ENCODE assay signal across 27 cellular contexts in the genomic region with DNA sequence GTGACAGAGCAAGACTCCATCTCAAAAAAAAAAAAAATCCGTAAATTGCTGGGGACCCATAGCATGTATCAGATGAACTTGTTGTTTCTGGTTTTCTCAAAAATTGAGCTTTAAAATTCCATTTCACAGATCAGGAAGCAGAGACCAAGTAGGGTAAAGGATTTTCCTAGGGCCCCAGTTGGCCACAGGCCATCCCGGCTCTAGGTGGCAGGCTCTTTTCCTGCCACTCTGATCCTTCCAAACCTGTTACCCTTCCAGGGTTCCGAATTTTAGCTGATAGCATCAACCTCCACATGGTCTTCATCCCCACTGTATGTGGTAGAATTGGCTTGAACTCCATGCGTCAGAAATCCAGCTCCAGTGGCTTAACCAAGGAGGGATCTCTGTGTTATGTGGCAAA. TPM values are rescaled to one million over a fixed set of nuclear protein-coding genes. Genes with fewer than 3 reads are reported as not detected.
"Had no signal": no experiment of that assay in that cellular context is flagged by ENCODE, and none has a peak within 500 bp of the region (broad histone marks: within the 10 kb centered on the region; RNA-seq: fewer than 3 reads in every experiment).

No MANE protein-coding gene starts in this region.

- H3K27ac Mint-ChIP-seq: activated CD4-positive, alpha-beta memory T cell treated with anti-CD3 and anti-CD28 coated beads, Interleukin-2, amount 10 ng/mL, durations not matched to agents 7 days and 5 days; activated CD4-positive, alpha-beta T cell treated with anti-CD3 and anti-CD28 coated beads for 36 hours; activated naive CD4-positive, alpha-beta T cell treated with anti-CD3 and anti-CD28 coated beads, Interleukin-2, amount 10 ng/mL, durations not matched to agents 7 days and 5 days; activated naive CD8-positive, alpha-beta T cell treated with anti-CD3 and anti-CD28 coated beads for 36 hours; T-cell had no signal

- H3K36me3 ChIP-seq: brain microvascular endothelial cell had no signal

- H3K36me3 Mint-ChIP-seq: activated naive CD4-positive, alpha-beta T cell treated with anti-CD3 and anti-CD28 coated beads, Interleukin-2, amount 10 ng/mL, durations not matched to agents 7 days and 5 days; activated naive CD8-positive, alpha-beta T cell treated with anti-CD3 and anti-CD28 coated beads for 36 hours; T-cell had no signal

- DNase-seq: activated CD4-positive, alpha-beta memory T cell treated with anti-CD3 and anti-CD28 coated beads, Interleukin-2, amount 10 ng/mL, durations not matched to agents 7 days and 5 days; activated CD4-positive, alpha-beta T cell treated with anti-CD3 and anti-CD28 coated beads for 36 hours; activated CD4-positive, alpha-beta T cell treated with anti-CD3 and anti-CD28 coated beads, Interleukin-2, amount 50 U/mL, for 1 hour; activated CD4-positive, CD25-positive, alpha-beta regulatory T cell; activated gamma-delta T cell treated with Interleukin-2 at 50 U/mL for 16 hours; activated naive CD4-positive, alpha-beta T cell treated with anti-CD3 and anti-CD28 coated beads, Interleukin-2, amount 10 ng/mL, durations not matched to agents 7 days and 5 days; activated naive CD8-positive, alpha-beta T cell treated with anti-CD3 and anti-CD28 coated beads for 36 hours; activated T-cell treated with anti-CD3 and anti-CD28 coated beads, Interleukin-2, amount 50 U/mL, for 1 hour; brain microvascular endothelial cell; caudate nucleus; Karpas-422; MM.1S; NCI-H1105; NCI-H1436; NCI-H1694 treated with DMSO at 0.1 percent for 48 hours; NCI-H2029 treated with DMSO at 0.1 percent for 48 hours; NCI-H345; NCI-H510A; NCI-H526 treated with DMSO at 0.1 percent for 48 hours; NCI-H82; T-cell; T-helper 2 cell; T1000 had no signal

- H3K27ac ChIP-seq: brain microvascular endothelial cell, SK-N-MC, VCaP had no signal

- ATAC-seq: activated CD4-positive, alpha-beta T cell treated with anti-CD3 and anti-CD28 coated beads for 36 hours; K562; Right ventricle myocardium inferior; T-cell had no signal

- H3K27me3 Mint-ChIP-seq: activated CD4-positive, alpha-beta memory T cell treated with anti-CD3 and anti-CD28 coated beads, Interleukin-2, amount 10 ng/mL, durations not matched to agents 7 days and 5 days; activated naive CD4-positive, alpha-beta T cell treated with anti-CD3 and anti-CD28 coated beads, Interleukin-2, amount 10 ng/mL, durations not matched to agents 7 days and 5 days had no signal

- H3K27me3 ChIP-seq: brain microvascular endothelial cell had no signal

- H3K4me3 Mint-ChIP-seq: activated CD4-positive, alpha-beta memory T cell treated with anti-CD3 and anti-CD28 coated beads, Interleukin-2, amount 10 ng/mL, durations not matched to agents 7 days and 5 days; activated CD4-positive, alpha-beta T cell treated with anti-CD3 and anti-CD28 coated beads for 36 hours; activated naive CD4-positive, alpha-beta T cell treated with anti-CD3 and anti-CD28 coated beads, Interleukin-2, amount 10 ng/mL, durations not matched to agents 7 days and 5 days; activated naive CD8-positive, alpha-beta T cell treated with anti-CD3 and anti-CD28 coated beads for 36 hours; T-cell had no signal

- H3K9me3 Mint-ChIP-seq: activated CD4-positive, alpha-beta memory T cell treated with anti-CD3 and anti-CD28 coated beads, Interleukin-2, amount 10 ng/mL, durations not matched to agents 7 days and 5 days; activated naive CD4-positive, alpha-beta T cell treated with anti-CD3 and anti-CD28 coated beads, Interleukin-2, amount 10 ng/mL, durations not matched to agents 7 days and 5 days; activated naive CD8-positive, alpha-beta T cell treated with anti-CD3 and anti-CD28 coated beads for 36 hours; T-cell had no signal

- H3K4me1 Mint-ChIP-seq: activated CD4-positive, alpha-beta memory T cell treated with anti-CD3 and anti-CD28 coated beads, Interleukin-2, amount 10 ng/mL, durations not matched to agents 7 days and 5 days; activated CD4-positive, alpha-beta T cell treated with anti-CD3 and anti-CD28 coated beads for 36 hours; activated naive CD4-positive, alpha-beta T cell treated with anti-CD3 and anti-CD28 coated beads, Interleukin-2, amount 10 ng/mL, durations not matched to agents 7 days and 5 days; activated naive CD8-positive, alpha-beta T cell treated with anti-CD3 and anti-CD28 coated beads for 36 hours; T-cell had no signal

- H3K4me3 ChIP-seq: K562, SK-N-MC had no signal

RNA-seq across cellular contexts. Expression of a gene that starts 36.1 kb away (rescaled TPM):
- total RNA-seq: activated CD4-positive, alpha-beta memory T cell treated with anti-CD3 and anti-CD28 coated beads, Interleukin-2, amount 10 ng/mL, durations not matched to agents 7 days and 5 days; activated CD4-positive, alpha-beta T cell treated with anti-CD3 and anti-CD28 coated beads for 36 hours; activated naive CD8-positive, alpha-beta T cell treated with anti-CD3 and anti-CD28 coated beads for 36 hours had no signal
- polyA plus RNA-seq: K562 had no signal
